14 cellular contexts compared by ENCODE assay signal in genomic region chr10:76779163-76779820, GRCh38.
A peak's percentile ranks its signal among the peaks of the same experiment; 100 is the strongest.
DNase-seq lines count a peak whose midpoint lies in the region; ATAC-seq and TF ChIP-seq lines count a peak whose summit lies in the region.
"Had no signal": no experiment of that assay in that cellular context is flagged by ENCODE, and none has a peak within 500 bp of the region (broad histone marks: within the 10 kb centered on the region; RNA-seq: fewer than 3 reads in every experiment).

No MANE protein-coding gene starts in this region.

- peaks cover 11% of the 10 kb centered on the region; the same call in 1 of the 2 replicates for H3K27me3 ChIP-seq in Panc1 (ENCODE audit: control insufficient read depth, insufficient read depth, low read length)
- peaks cover 0 to 6% (median 0%) of the 10 kb centered on the region in 45 donors for H3K27me3 ChIP-seq in dorsolateral prefrontal cortex

- H3K36me3 ChIP-seq in Panc1 (ENCODE audit: control insufficient read depth, insufficient read depth, low read length), result no peaks in the 10 kb centered on the region

- H3K4me3 ChIP-seq in Panc1 (ENCODE audit: low read depth in 2 of 2, low read length in 2 of 2), result no peak overlapping the region
- no peak overlapping the region for H3K4me3 ChIP-seq in fibroblast of villous mesenchyme (ENCODE audit: low read depth, low read length)
- no peak overlapping the region for H3K4me3 ChIP-seq in dorsolateral prefrontal cortex
- H3K4me3 ChIP-seq: coronary artery had no signal

- H3K4me1 ChIP-seq in Panc1 (ENCODE audit: control insufficient read depth, insufficient read depth, low read length), result no peaks in the 10 kb centered on the region

- no peaks in the 10 kb centered on the region for H3K36me3 Mint-ChIP-seq in osteocyte (ENCODE audit: unreplicated experiment)
- no peaks in the 10 kb centered on the region for H3K36me3 Mint-ChIP-seq in activated T-helper 1 cell treated with anti-CD3 and anti-CD28 coated beads, Interleukin-12 subunit alpha, Interleukin-12 subunit beta, Interleukin-2, Interleukin-4 antibody, amounts not matched to agents 30 ng/mL and 10 ng/mL and 1 ng/mL, durations not matched to agents 14 hours and 24 hours and 36 hours (ENCODE audit: low read depth)

- peaks cover 13% of the 10 kb centered on the region for H3K4me1 Mint-ChIP-seq in osteocyte (ENCODE audit: unreplicated experiment)
- H3K4me1 Mint-ChIP-seq in activated T-helper 1 cell treated with anti-CD3 and anti-CD28 coated beads, Interleukin-12 subunit alpha, Interleukin-12 subunit beta, Interleukin-2, Interleukin-4 antibody, amounts not matched to agents 30 ng/mL and 10 ng/mL and 1 ng/mL, durations not matched to agents 14 hours and 24 hours and 36 hours (ENCODE audit: low read depth), result no peaks in the 10 kb centered on the region

- H3K9me3 ChIP-seq in Panc1 (ENCODE audit: control insufficient read depth, insufficient read depth, low read depth, low read length), result no peaks in the 10 kb centered on the region; the same call in 1 of the 2 replicates

- DNase-seq in ELR (ENCODE audit: low read depth) (peak; percentile 30), Panc1 (ENCODE audit: low read depth, low spot score) (no peak), fibroblast of villous mesenchyme (ENCODE audit: low read depth) (peak; percentile 2), osteocyte (ENCODE audit: extremely low spot score, unreplicated experiment) (no peak), dorsolateral prefrontal cortex (no peak)
- no peak for DNase-seq in activated naive CD4-positive, alpha-beta T cell (lab: John Stamatoyannopoulos, UW)
- no peak for DNase-seq in activated T-helper 1 cell treated with anti-CD3 and anti-CD28 coated beads, Interleukin-12 subunit alpha, Interleukin-12 subunit beta, Interleukin-2, Interleukin-4 antibody, amounts not matched to agents 30 ng/mL and 10 ng/mL and 1 ng/mL, durations not matched to agents 14 hours and 24 hours and 36 hours (ENCODE audit: low spot score)
- DNase-seq: activated T-cell treated with anti-CD3 and anti-CD28 coated beads for 4 hours, DMS79, NCI-H526 had no signal

- 0 out of 2 replicates have a peak, but pooled peaks have one; percentile 5 for TF ChIP-seq CTCF in Panc1 (IDR thresholded peaks at IDR 0.05)
- peak; percentile 3 for TF ChIP-seq CTCF in fibroblast of villous mesenchyme (IDR thresholded peaks at IDR 0.05; ENCODE audit: insufficient read depth, low read depth, low read length)
- peak; percentile 41 for TF ChIP-seq CTCF in osteocyte (IDR thresholded peaks at IDR 0.05)
- no peak for TF ChIP-seq CTCF in dorsolateral prefrontal cortex (IDR thresholded peaks at IDR 0.05 in 54 of 56, conservative IDR thresholded peaks at IDR 0.05 in 2 of 56; ENCODE audit: low read depth in 1 of 56, partially characterized antibody in 56 of 56)

- POLR2A ChIA-PET in Panc1 (lab: Charles Lee), result no interaction called here

- intact Hi-C loops in Panc1 (cut with micrococcal nuclease; ENCODE audit: unreplicated experiment) (no loop called here), dorsolateral prefrontal cortex (cut with DNase I) (no loop called here)
- intact Hi-C loops in activated T-helper 1 cell treated with anti-CD3 and anti-CD28 coated beads, Interleukin-12 subunit alpha, Interleukin-12 subunit beta, Interleukin-2, Interleukin-4 antibody, amounts not matched to agents 30 ng/mL and 10 ng/mL and 1 ng/mL, durations not matched to agents 14 hours and 24 hours and 36 hours (cut with micrococcal nuclease), result no loop called here

- peaks cover 6% of the 10 kb centered on the region for H3K27me3 Mint-ChIP-seq in osteocyte (ENCODE audit: unreplicated experiment)
- H3K27me3 Mint-ChIP-seq in activated T-helper 1 cell treated with anti-CD3 and anti-CD28 coated beads, Interleukin-12 subunit alpha, Interleukin-12 subunit beta, Interleukin-2, Interleukin-4 antibody, amounts not matched to agents 30 ng/mL and 10 ng/mL and 1 ng/mL, durations not matched to agents 14 hours and 24 hours and 36 hours (ENCODE audit: insufficient read depth), result peaks cover 2% of the 10 kb centered on the region

- peak overlapping the region; percentile 31 for H3K27ac Mint-ChIP-seq in osteocyte (ENCODE audit: unreplicated experiment)
- H3K27ac Mint-ChIP-seq in activated T-helper 1 cell treated with anti-CD3 and anti-CD28 coated beads, Interleukin-12 subunit alpha, Interleukin-12 subunit beta, Interleukin-2, Interleukin-4 antibody, amounts not matched to agents 30 ng/mL and 10 ng/mL and 1 ng/mL, durations not matched to agents 14 hours and 24 hours and 36 hours, result no peak overlapping the region
- H3K27ac Mint-ChIP-seq: T-helper 1 cell treated with Interleukin-12 subunit alpha and Interleukin-12 subunit beta and Interleukin-4 antibody, amounts not matched to agents 30 μg/mL and 1 μg/mL, for 36 hours had no signal

- no peak overlapping the region for H3K4me3 Mint-ChIP-seq in osteocyte (ENCODE audit: unreplicated experiment)
- H3K4me3 Mint-ChIP-seq in activated T-helper 1 cell treated with anti-CD3 and anti-CD28 coated beads, Interleukin-12 subunit alpha, Interleukin-12 subunit beta, Interleukin-2, Interleukin-4 antibody, amounts not matched to agents 30 ng/mL and 10 ng/mL and 1 ng/mL, durations not matched to agents 14 hours and 24 hours and 36 hours, result no peak overlapping the region
- H3K4me3 Mint-ChIP-seq: T-helper 1 cell treated with Interleukin-12 subunit alpha and Interleukin-12 subunit beta and Interleukin-4 antibody, amounts not matched to agents 30 μg/mL and 1 μg/mL, for 36 hours had no signal

- in situ Hi-C loops in Panc1 (cut with HindIII; ENCODE audit: low pct_unique_long_range_greater_than_20kb, low sequenced_read_pairs), result no loop called here

- no TSS peak for BruUV-seq in Panc1 (replicated peaks; lab: Mats Ljungman, UMichigan)

- ATAC-seq in Panc1 (no peak), GM18907 (IDR thresholded peaks at IDR 0.05; ENCODE audit: unreplicated experiment) (no peak)
- ATAC-seq: HepG2 had no signal

- CTCF ChIA-PET in Panc1 (lab: Charles Lee), result no interaction called here

- H3K9me3 Mint-ChIP-seq in osteocyte (ENCODE audit: unreplicated experiment), result peaks cover 13% of the 10 kb centered on the region
- H3K9me3 Mint-ChIP-seq in activated T-helper 1 cell treated with anti-CD3 and anti-CD28 coated beads, Interleukin-12 subunit alpha, Interleukin-12 subunit beta, Interleukin-2, Interleukin-4 antibody, amounts not matched to agents 30 ng/mL and 10 ng/mL and 1 ng/mL, durations not matched to agents 14 hours and 24 hours and 36 hours, result peaks cover 4% of the 10 kb centered on the region

- H3K27ac ChIP-seq in Panc1 (ENCODE audit: low read length), result no peak overlapping the region
- no peak overlapping the region for H3K27ac ChIP-seq in dorsolateral prefrontal cortex
- H3K27ac ChIP-seq: coronary artery had no signal

Comparison
In these comparisons a context has a peak if more than half of its experiments do, and no peak if none do; other contexts are left out.
1. DNase-seq: peak in ELR (single experiment) and fibroblast of villous mesenchyme (single experiment); none in Panc1 (single experiment), osteocyte (single experiment), activated naive CD4-positive, alpha-beta T cell (0 of 4), dorsolateral prefrontal cortex (0 of 10) and activated T-helper 1 cell treated with anti-CD3 and anti-CD28 coated beads, Interleukin-12 subunit alpha, Interleukin-12 subunit beta, Interleukin-2, Interleukin-4 antibody, amounts not matched to agents 30 ng/mL and 10 ng/mL and 1 ng/mL, durations not matched to agents 14 hours and 24 hours and 36 hours (single experiment).
2. CTCF ChIP-seq: peak in Panc1 (single experiment), fibroblast of villous mesenchyme (single experiment) and osteocyte (single experiment); none in dorsolateral prefrontal cortex (0 of 56).